In genomic region chr17:30323895-30324319, GRCh38 we compare ENCODE assay signal across 8 cellular contexts. TPM values are rescaled to one million over a fixed set of nuclear protein-coding genes. Genes with fewer than 3 reads are reported as not detected.
DNase-seq lines count a peak whose midpoint lies in the region; ATAC-seq, FAIRE-seq and TF ChIP-seq lines count a peak whose summit lies in the region.

No MANE protein-coding gene starts in this region.

- in situ Hi-C loops in brain microvascular endothelial cell (cut with HindIII; ENCODE audit: low pct_ligation_motif_present, low sequenced_read_pairs), result no loop called here

- peaks cover 30% of the 10 kb centered on the region for H3K4me1 ChIP-seq in A549

- no peak for TF ChIP-seq POLR2A in A549 (IDR thresholded peaks at IDR 0.05; ENCODE audit: low read length)

- no peak for TF ChIP-seq EP300 in A549 (IDR thresholded peaks at IDR 0.05)

- no peak for TF ChIP-seq CTCF in A549 (IDR thresholded peaks at IDR 0.05)
- no peak for TF ChIP-seq CTCF in brain microvascular endothelial cell (IDR thresholded peaks at IDR 0.05; ENCODE audit: low read depth, low read length, missing control alignments)

- peak overlapping the region; percentile 33 to 48; a peak in 4 of 6 replicates for H3K27ac ChIP-seq in A549
- no peak overlapping the region for H3K27ac ChIP-seq in brain microvascular endothelial cell

- H3K36me3 ChIP-seq in brain microvascular endothelial cell (replicated peaks), result no peaks in the 10 kb centered on the region

- CTCF ChIA-PET in A549 (lab: Yijun Ruan, JAX), result interaction anchor here (1.1 to 5.7 kb wide), 9 partner anchors 10 to 220 kb away, joined by 3 to 46 read pairs (median 4); partner anchors contain the start of gene TMIGD1

- peak overlapping the region; percentile 33; the same call in 2 of the 3 replicates for H3K4me2 ChIP-seq in A549

- no peak overlapping the region for H3K4me3 ChIP-seq in A549
- no peak overlapping the region for H3K4me3 ChIP-seq in brain microvascular endothelial cell (ENCODE audit: low read depth, low read length)

- FAIRE-seq in A549 (lab: Jason Lieb, UNC), result no peak

- no peak for TF ChIP-seq RAD21 in A549 (conservative IDR thresholded peaks at IDR 0.05 in 1 of 2, IDR thresholded peaks at IDR 0.05 in 1 of 2)

- DNase-seq in A549 (ENCODE audit: low read depth in 1 of 2, low spot score in 1 of 2) (peak in 1 of 2 experiments; percentile 43), SW480 (ENCODE audit: low spot score) (peak; percentile 51), brain microvascular endothelial cell (peak; percentile 70), nucleus accumbens (lab: John Stamatoyannopoulos, UW) (no peak), cortex of kidney (lab: John Stamatoyannopoulos, UW) (no peak)
- DNase-seq in stimulated activated naive CD4-positive, alpha-beta T cell treated with Interleukin-2 at 50 U/mL for 16 hours (lab: John Stamatoyannopoulos, UW), result peak; percentile 40

- ATAC-seq in A549 (peak; percentile 49 to 68), HG02610 (IDR thresholded peaks at IDR 0.05; ENCODE audit: unreplicated experiment) (peak; percentile 66), GM21526 (IDR thresholded peaks at IDR 0.05; ENCODE audit: low FRiP score, unreplicated experiment) (no peak)

- POLR2A ChIA-PET in A549 (lab: Yijun Ruan, JAX), result no interaction called here

- no peaks in the 10 kb centered on the region for H3K27me3 ChIP-seq in brain microvascular endothelial cell (replicated peaks)

- H3K9me3 ChIP-seq in A549, result no peaks in the 10 kb centered on the region

TF ChIP-seq in A549, 52 proteins besides CTCF, POLR2A, EP300 and RAD21:
- TF ChIP-seq FOXS1 (CRISPR knock-in tag; IDR thresholded peaks at IDR 0.05) (no peak), MAFK (IDR thresholded peaks at IDR 0.05; ENCODE audit: partially characterized antibody) (no peak), SREBF2 (IDR thresholded peaks at IDR 0.05) (no peak), EHMT2 (IDR thresholded peaks at IDR 0.05; ENCODE audit: low read depth) (no peak), ESRRA (IDR thresholded peaks at IDR 0.05; ENCODE audit: borderline replicate concordance, low read length) (no peak), TFCP2L1 (CRISPR knock-in tag; IDR thresholded peaks at IDR 0.05) (no peak), RNF2 (IDR thresholded peaks at IDR 0.05; ENCODE audit: borderline replicate concordance, low read depth) (no peak), TP53 (CRISPR knock-in tag; IDR thresholded peaks at IDR 0.05) (no peak), ZC3H11A (IDR thresholded peaks at IDR 0.05) (no peak), ZSCAN20 (CRISPR knock-in tag; IDR thresholded peaks at IDR 0.05) (no peak)
- TF ChIP-seq, protein P1, sequence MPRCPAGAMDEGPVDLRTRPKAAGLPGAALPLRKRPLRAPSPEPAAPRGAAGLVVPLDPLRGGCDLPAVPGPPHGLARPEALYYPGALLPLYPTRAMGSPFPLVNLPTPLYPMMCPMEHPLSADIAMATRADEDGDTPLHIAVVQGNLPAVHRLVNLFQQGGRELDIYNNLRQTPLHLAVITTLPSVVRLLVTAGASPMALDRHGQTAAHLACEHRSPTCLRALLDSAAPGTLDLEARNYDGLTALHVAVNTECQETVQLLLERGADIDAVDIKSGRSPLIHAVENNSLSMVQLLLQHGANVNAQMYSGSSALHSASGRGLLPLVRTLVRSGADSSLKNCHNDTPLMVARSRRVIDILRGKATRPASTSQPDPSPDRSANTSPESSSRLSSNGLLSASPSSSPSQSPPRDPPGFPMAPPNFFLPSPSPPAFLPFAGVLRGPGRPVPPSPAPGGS (IDR thresholded peaks at IDR 0.05), result no peak
- TF ChIP-seq, protein P2, sequence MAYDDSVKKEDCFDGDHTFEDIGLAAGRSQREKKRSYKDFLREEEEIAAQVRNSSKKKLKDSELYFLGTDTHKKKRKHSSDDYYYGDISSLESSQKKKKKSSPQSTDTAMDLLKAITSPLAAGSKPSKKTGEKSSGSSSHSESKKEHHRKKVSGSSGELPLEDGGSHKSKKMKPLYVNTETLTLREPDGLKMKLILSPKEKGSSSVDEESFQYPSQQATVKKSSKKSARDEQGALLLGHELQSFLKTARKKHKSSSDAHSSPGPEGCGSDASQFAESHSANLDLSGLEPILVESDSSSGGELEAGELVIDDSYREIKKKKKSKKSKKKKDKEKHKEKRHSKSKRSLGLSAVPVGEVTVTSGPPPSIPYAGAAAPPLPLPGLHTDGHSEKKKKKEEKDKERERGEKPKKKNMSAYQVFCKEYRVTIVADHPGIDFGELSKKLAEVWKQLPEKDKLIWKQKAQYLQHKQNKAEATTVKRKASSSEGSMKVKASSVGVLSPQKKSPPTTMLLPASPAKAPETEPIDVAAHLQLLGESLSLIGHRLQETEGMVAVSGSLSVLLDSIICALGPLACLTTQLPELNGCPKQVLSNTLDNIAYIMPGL (CRISPR knock-in tag; IDR thresholded peaks at IDR 0.05; ENCODE audit: borderline replicate concordance), result no peak
- TF ChIP-seq, protein P3, sequence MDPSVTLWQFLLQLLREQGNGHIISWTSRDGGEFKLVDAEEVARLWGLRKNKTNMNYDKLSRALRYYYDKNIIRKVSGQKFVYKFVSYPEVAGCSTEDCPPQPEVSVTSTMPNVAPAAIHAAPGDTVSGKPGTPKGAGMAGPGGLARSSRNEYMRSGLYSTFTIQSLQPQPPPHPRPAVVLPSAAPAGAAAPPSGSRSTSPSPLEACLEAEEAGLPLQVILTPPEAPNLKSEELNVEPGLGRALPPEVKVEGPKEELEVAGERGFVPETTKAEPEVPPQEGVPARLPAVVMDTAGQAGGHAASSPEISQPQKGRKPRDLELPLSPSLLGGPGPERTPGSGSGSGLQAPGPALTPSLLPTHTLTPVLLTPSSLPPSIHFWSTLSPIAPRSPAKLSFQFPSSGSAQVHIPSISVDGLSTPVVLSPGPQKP (IDR thresholded peaks at IDR 0.05; ENCODE audit: low read depth, low read length), result no peak

RNA-seq across cellular contexts. Expression of gene TMIGD1, which starts 9.9 kb away (rescaled TPM):
- polyA plus RNA-seq in A549 (2011; rRNA removed), result not detected in 2 replicates
- polyA plus RNA-seq in A549 (2012; cell fraction: cytosol; rRNA removed), result not detected in 2 replicates
- polyA plus RNA-seq in A549 (2012; cell fraction: nucleus; rRNA removed), result not detected in 2 replicates
- polyA plus RNA-seq in A549 (2017; fragmentation: RNase III; extraction: RNeasy Plus Mini Kit Qiagen cat#74134 plus additional on column Dnase treatment), result not detected in 3 replicates
- not detected in 2 replicates for polyA minus RNA-seq in A549 (2011; rRNA and poly(A)+ RNA removed)

RNA-seq across cellular contexts. Expression of gene BLMH, which starts 32.2 kb away (rescaled TPM):
- polyA plus RNA-seq in A549 (2011; rRNA removed), result 36.4 and 38.5 TPM in 2 replicates
- polyA plus RNA-seq in A549 (2012; cell fraction: cytosol; rRNA removed), result 23.5 and 25.1 TPM in 2 replicates
- 34.7 and 44.2 TPM in 2 replicates for polyA plus RNA-seq in A549 (2012; cell fraction: nucleus; rRNA removed)
- polyA plus RNA-seq in A549 (2017; fragmentation: RNase III; extraction: RNeasy Plus Mini Kit Qiagen cat#74134 plus additional on column Dnase treatment), result 61.5 to 66.4 TPM (median 62.7 TPM) in 3 replicates
- 21.5 and 33.7 TPM in 2 replicates for polyA minus RNA-seq in A549 (2011; rRNA and poly(A)+ RNA removed)

RNA-seq across cellular contexts. Expression of gene CPD, which starts 54.8 kb away (rescaled TPM):
- polyA plus RNA-seq in A549 (2011; rRNA removed) (83.3 and 97.2 TPM in 2 replicates), A549 (2017; fragmentation: RNase III; extraction: RNeasy Plus Mini Kit Qiagen cat#74134 plus additional on column Dnase treatment) (22.4 to 27.7 TPM (median 26.9 TPM) in 3 replicates)
- polyA plus RNA-seq in A549 (2012; cell fraction: cytosol; rRNA removed), result 7.0 TPM in 2 replicates
- 8.9 and 9.8 TPM in 2 replicates for polyA plus RNA-seq in A549 (2012; cell fraction: nucleus; rRNA removed)
- polyA minus RNA-seq in A549 (2011; rRNA and poly(A)+ RNA removed), result 125 and 150 TPM in 2 replicates

Comparison
In these comparisons a context has a peak if more than half of its experiments do, and no peak if none do; other contexts are left out.
1. DNase-seq: peak in SW480 (single experiment), brain microvascular endothelial cell (single experiment) and stimulated activated naive CD4-positive, alpha-beta T cell treated with Interleukin-2 at 50 U/mL for 16 hours (single experiment); none in nucleus accumbens (0 of 56) and cortex of kidney (single experiment).